In the genomic region with DNA sequence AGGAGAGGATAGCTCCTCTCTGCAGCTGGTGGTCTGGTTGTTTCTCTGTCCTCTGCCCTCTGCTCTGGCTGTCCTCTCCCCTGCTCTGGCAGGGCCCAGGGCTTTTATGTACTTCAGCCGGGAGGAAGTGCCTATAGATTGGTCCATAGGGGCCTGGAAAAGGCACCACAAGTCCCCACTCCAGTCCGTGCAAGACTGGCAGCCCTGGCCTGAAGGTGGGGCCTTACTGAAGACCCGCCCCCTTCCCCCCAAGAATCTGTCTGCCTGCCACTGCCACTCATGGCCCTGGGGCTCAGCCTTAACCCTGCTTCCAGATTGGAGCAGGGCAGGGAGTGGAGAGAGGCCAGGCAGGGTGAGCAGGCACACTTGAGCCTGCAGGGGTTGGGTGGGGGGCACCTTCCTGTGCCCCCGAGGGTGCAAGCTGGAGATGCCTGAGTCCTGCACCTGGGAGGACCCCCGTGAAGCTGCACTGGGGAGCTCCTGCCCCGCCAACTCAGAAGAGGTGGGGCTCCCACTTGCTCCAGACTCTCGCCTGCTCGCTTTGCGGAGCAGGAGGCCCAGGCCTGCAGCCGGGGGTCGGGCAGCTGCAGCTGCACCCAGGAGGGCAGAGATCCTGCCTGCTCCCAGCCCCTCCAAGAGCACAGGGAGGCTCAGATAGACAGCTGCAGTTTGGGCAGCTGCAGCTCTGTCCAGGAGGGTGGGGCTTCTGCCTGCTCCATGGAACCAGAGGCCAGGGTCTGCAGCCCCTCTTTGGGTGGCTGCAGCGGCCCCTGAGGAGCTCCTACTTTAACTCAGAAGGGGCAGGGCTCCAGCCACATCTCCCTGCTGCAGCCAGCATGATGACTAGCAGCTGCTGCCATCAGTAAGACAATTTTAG, we compare ENCODE assay signal across 17 cellular contexts. TPM values are rescaled to one million over a fixed set of nuclear protein-coding genes. Genes with fewer than 3 reads are reported as not detected.
DNase-seq lines count a peak whose midpoint lies in the region; ATAC-seq and TF ChIP-seq lines count a peak whose summit lies in the region.
"Had no signal": no experiment of that assay in that cellular context is flagged by ENCODE, and none has a peak within 500 bp of the region (broad histone marks: within the 10 kb centered on the region; RNA-seq: fewer than 3 reads in every experiment).

No MANE protein-coding gene starts in this region.

- H3K23ac ChIP-seq in mesenchymal stem cell (ENCODE audit: low read length in 2 of 2) = no peak overlapping the region

- no peak overlapping the region for H2BK120ac ChIP-seq in mesenchymal stem cell (ENCODE audit: low read depth, low read length)

- peaks cover 10% of the 10 kb centered on the region for H3K4me1 Mint-ChIP-seq in activated CD4-positive, alpha-beta T cell treated with anti-CD3 and anti-CD28 coated beads, Interleukin-2, amount 10 ng/mL, durations not matched to agents 24 days and 14 days

- H3K4me1 ChIP-seq in SJCRH30 (peaks cover 29% of the 10 kb centered on the region), mesenchymal stem cell (ENCODE audit: control insufficient read depth, insufficient read depth, low read depth, low read length) (no peaks in the 10 kb centered on the region), smooth muscle cell (ENCODE audit: low read depth) (peaks cover 39% of the 10 kb centered on the region)
- H3K4me1 ChIP-seq: breast epithelium, thyroid gland had no signal

- no peak overlapping the region for H2AK5ac ChIP-seq in mesenchymal stem cell (ENCODE audit: low read length, severe bottlenecking)

- peak overlapping the region; percentile 50 for H4K91ac ChIP-seq in mesenchymal stem cell (ENCODE audit: low read length)

- 53% methylated on average over 12 of the region's 12 CpGs for WGBS in mesenchymal stem cell
- 85% methylated on average over 12 of the region's 12 CpGs for WGBS in smooth muscle cell (ENCODE audit: low lambda C conversion rate)

- H4K8ac ChIP-seq in mesenchymal stem cell (ENCODE audit: low read length) = no peak overlapping the region

- H2BK15ac ChIP-seq in mesenchymal stem cell (ENCODE audit: low read depth, poor library complexity, severe bottlenecking) = no peak overlapping the region

- no peak for ATAC-seq in GM21515 (IDR thresholded peaks at IDR 0.05; ENCODE audit: unreplicated experiment)

- peak overlapping the region; percentile 97 for H3K27ac ChIP-seq in SJCRH30
- no peak overlapping the region for H3K27ac ChIP-seq in mesenchymal stem cell (ENCODE audit: low read length, poor library complexity, severe bottlenecking)
- peak overlapping the region; percentile 84 for H3K27ac ChIP-seq in smooth muscle cell (ENCODE audit: low read depth)
- H3K27ac ChIP-seq: breast epithelium, thyroid gland had no signal

- H3K27me3 Mint-ChIP-seq in activated CD4-positive, alpha-beta T cell treated with anti-CD3 and anti-CD28 coated beads, Interleukin-2, amount 10 ng/mL, durations not matched to agents 24 days and 14 days = peaks cover 18% of the 10 kb centered on the region

- H3K79me2 ChIP-seq in smooth muscle cell (ENCODE audit: low read depth) = no peaks in the 10 kb centered on the region

- no peak overlapping the region for H3K9ac ChIP-seq in mesenchymal stem cell (ENCODE audit: low read length)
- no peak overlapping the region for H3K9ac ChIP-seq in smooth muscle cell (ENCODE audit: low read depth)

- no peak overlapping the region for H3K4ac ChIP-seq in mesenchymal stem cell (ENCODE audit: low read depth in 1 of 2, low read length in 2 of 2)

- no peaks in the 10 kb centered on the region for H3K9me3 Mint-ChIP-seq in activated CD4-positive, alpha-beta T cell treated with anti-CD3 and anti-CD28 coated beads, Interleukin-2, amount 10 ng/mL, durations not matched to agents 24 days and 14 days
- H3K9me3 Mint-ChIP-seq: memory B cell had no signal

- no peak overlapping the region for H3K27ac Mint-ChIP-seq in activated CD4-positive, alpha-beta T cell treated with anti-CD3 and anti-CD28 coated beads, Interleukin-2, amount 10 ng/mL, durations not matched to agents 24 days and 14 days
- H3K27ac Mint-ChIP-seq: memory B cell had no signal

- H3K27me3 ChIP-seq in SJCRH30 (no peaks in the 10 kb centered on the region), mesenchymal stem cell (ENCODE audit: control insufficient read depth in 1 of 2, insufficient read depth in 1 of 2, low read length in 2 of 2) (peaks cover 15 to 23% of the 10 kb centered on the region in 2 experiments), smooth muscle cell (ENCODE audit: low read depth) (no peaks in the 10 kb centered on the region)
- H3K27me3 ChIP-seq: breast epithelium, thyroid gland had no signal

- H3K4me2 ChIP-seq in mesenchymal stem cell (ENCODE audit: low read length, poor library complexity, severe bottlenecking) = peak overlapping the region; percentile 6
- no peak overlapping the region for H3K4me2 ChIP-seq in smooth muscle cell

- H3K9me3 ChIP-seq in SJCRH30 (replicated peaks) (no peaks in the 10 kb centered on the region), mesenchymal stem cell (ENCODE audit: control insufficient read depth, low read length) (no peaks in the 10 kb centered on the region), smooth muscle cell (replicated peaks; ENCODE audit: low read depth) (no peaks in the 10 kb centered on the region)
- H3K9me3 ChIP-seq: breast epithelium, thyroid gland had no signal

- H2BK5ac ChIP-seq in mesenchymal stem cell (ENCODE audit: low read depth, low read length, poor library complexity, severe bottlenecking) = no peak overlapping the region

- no peak overlapping the region for H3K4me3 Mint-ChIP-seq in activated CD4-positive, alpha-beta T cell treated with anti-CD3 and anti-CD28 coated beads, Interleukin-2, amount 10 ng/mL, durations not matched to agents 24 days and 14 days
- H3K4me3 Mint-ChIP-seq: memory B cell had no signal

- no peak overlapping the region for H2BK12ac ChIP-seq in mesenchymal stem cell (ENCODE audit: low read length in 2 of 2)

- intact Hi-C loops in activated CD4-positive, alpha-beta T cell treated with anti-CD3 and anti-CD28 coated beads, Interleukin-2, amount 10 ng/mL, durations not matched to agents 24 days and 14 days (cut with micrococcal nuclease) = no loop called here

- no peaks in the 10 kb centered on the region for H3K36me3 ChIP-seq in SJCRH30
- H3K36me3 ChIP-seq in mesenchymal stem cell (ENCODE audit: control insufficient read depth in 1 of 2, insufficient read depth in 2 of 2, low read depth in 1 of 2, low read length in 2 of 2) = no peaks in the 10 kb centered on the region
- H3K36me3 ChIP-seq in smooth muscle cell (ENCODE audit: low read depth) = no peaks in the 10 kb centered on the region
- H3K36me3 ChIP-seq: breast epithelium, thyroid gland had no signal

- no peaks in the 10 kb centered on the region for H3K79me1 ChIP-seq in mesenchymal stem cell (replicated peaks; ENCODE audit: low read length, poor library complexity, severe bottlenecking)

- DNase-seq in M059J (ENCODE audit: low read depth) (peak; percentile 9), SJCRH30 (peak; percentile 96), mesenchymal stem cell (no peak), smooth muscle cell (lab: John Stamatoyannopoulos, UW; ENCODE audit: unreplicated experiment) (no peak), erythroblast (lab: John Stamatoyannopoulos, UW) (no peak)
- DNase-seq in activated CD4-positive, alpha-beta T cell treated with anti-CD3 and anti-CD28 coated beads, Interleukin-2, amount 10 ng/mL, durations not matched to agents 24 days and 14 days = no peak
- DNase-seq: activated CD4-positive, alpha-beta T cell treated with anti-CD3 and anti-CD28 coated beads for 1 hour; cortex of kidney; DND-41; foreskin fibroblast; hippocampal formation; islet precursor cell; NCI-H1417; thyroid gland had no signal

- H3F3A ChIP-seq in smooth muscle cell (ENCODE audit: low read depth) = peaks cover 10% of the 10 kb centered on the region

- no peak for TF ChIP-seq CTCF in smooth muscle cell (IDR thresholded peaks at IDR 0.05; ENCODE audit: borderline replicate concordance, insufficient read depth, poor library complexity, severe bottlenecking)

- no peaks in the 10 kb centered on the region for H3K36me3 Mint-ChIP-seq in activated CD4-positive, alpha-beta T cell treated with anti-CD3 and anti-CD28 coated beads, Interleukin-2, amount 10 ng/mL, durations not matched to agents 24 days and 14 days (ENCODE audit: low read depth)
- H3K36me3 Mint-ChIP-seq: memory B cell had no signal

- TF ChIP-seq POLR2A in erythroblast (IDR thresholded peaks at IDR 0.05; ENCODE audit: low read length) = no peak

- H3K4me3 ChIP-seq in SJCRH30 (peak overlapping the region; percentile 64), mesenchymal stem cell (ENCODE audit: insufficient read depth in 1 of 2, low read depth in 1 of 2, low read length in 2 of 2) (no peak overlapping the region), smooth muscle cell (no peak overlapping the region)
- H3K4me3 ChIP-seq: breast epithelium, thyroid gland had no signal

- H3K18ac ChIP-seq in mesenchymal stem cell (ENCODE audit: low read depth in 1 of 2, low read length in 2 of 2) = no peak overlapping the region

- H4K20me1 ChIP-seq in smooth muscle cell (ENCODE audit: low read depth) = no peaks in the 10 kb centered on the region

- H2AFZ ChIP-seq in mesenchymal stem cell (ENCODE audit: low read depth, low read length) (peak overlapping the region; percentile 42), smooth muscle cell (ENCODE audit: low read depth) (no peak overlapping the region)

- H3K14ac ChIP-seq in mesenchymal stem cell (ENCODE audit: low read length in 2 of 2) = no peak overlapping the region

RNA-seq across cellular contexts. Expression of gene SC5D, which starts 51.0 kb away (rescaled TPM):
- 88.2 and 126 TPM in 2 replicates for total RNA-seq in M059J (2014; rRNA removed; shearing (Covaris generic))
- total RNA-seq in SJCRH30 (2014; rRNA removed; shearing (Covaris generic)) = 34.9 and 39.5 TPM in 2 replicates
- polyA plus RNA-seq in mesenchymal stem cell (2013, experiment 1 of 2) = 123 TPM
- polyA plus RNA-seq in mesenchymal stem cell (2013, experiment 2 of 2) = 132 TPM
- 138 and 168 TPM in 2 replicates for total RNA-seq in smooth muscle cell
- polyA plus RNA-seq in smooth muscle cell = 59.5 and 73.1 TPM in 2 replicates
- total RNA-seq in activated CD4-positive, alpha-beta T cell treated with anti-CD3 and anti-CD28 coated beads, Interleukin-2, amount 10 ng/mL, durations not matched to agents 24 days and 14 days = 22.9 and 25.4 TPM in 2 replicates

Comparison
In these comparisons a context has a peak if more than half of its experiments do, and no peak if none do; other contexts are left out.
1. DNase-seq: peak in M059J (single experiment) and SJCRH30 (2 of 2); none in mesenchymal stem cell (single experiment), smooth muscle cell (single experiment), erythroblast (0 of 2) and activated CD4-positive, alpha-beta T cell treated with anti-CD3 and anti-CD28 coated beads, Interleukin-2, amount 10 ng/mL, durations not matched to agents 24 days and 14 days (single experiment).